Comparison of ENCODE assay signal across 1 cellular context in the genomic region with DNA sequence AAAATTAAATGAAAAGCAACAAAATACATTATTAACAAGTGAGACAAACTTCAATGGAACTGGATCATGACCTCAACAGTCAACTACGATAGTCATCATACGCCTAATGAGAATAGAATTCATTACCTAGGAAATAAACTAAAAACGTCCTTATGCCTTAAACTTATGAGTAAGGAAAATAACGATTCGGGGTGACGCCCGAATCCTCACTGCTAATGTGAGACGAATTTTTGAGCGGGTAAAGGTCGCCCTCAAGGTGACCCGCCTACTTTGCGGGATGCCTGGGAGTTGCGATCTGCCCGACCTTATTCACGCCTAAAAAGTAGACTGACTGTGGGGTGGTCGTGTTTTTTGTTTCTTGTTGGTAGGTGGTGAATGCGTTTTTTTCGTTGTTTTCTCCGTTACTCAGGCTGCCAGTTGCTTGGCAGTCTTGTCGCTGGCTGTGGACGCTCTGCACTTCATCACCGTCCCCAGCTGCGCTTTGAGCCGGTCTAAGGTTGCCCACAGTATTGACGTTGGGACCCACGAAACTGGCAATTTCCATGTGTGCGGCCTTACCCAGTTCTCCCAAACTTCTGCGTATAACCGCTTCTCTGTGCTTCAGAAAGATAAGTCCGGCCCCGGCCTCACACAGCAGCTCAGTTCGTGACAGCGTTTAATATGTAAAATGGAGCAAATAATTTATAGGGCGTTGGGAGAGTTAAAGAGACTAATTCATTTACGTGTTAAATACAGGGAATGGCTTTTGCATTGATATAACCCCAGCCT.
TF ChIP-seq lines count a peak whose summit lies in the region.

No MANE protein-coding gene starts in this region.

TF ChIP-seq in WTC11, 78 proteins besides CTCF, POLR2A, EP300 and RAD21 (continued from another document and continues in another):
- TF ChIP-seq, protein P1, sequence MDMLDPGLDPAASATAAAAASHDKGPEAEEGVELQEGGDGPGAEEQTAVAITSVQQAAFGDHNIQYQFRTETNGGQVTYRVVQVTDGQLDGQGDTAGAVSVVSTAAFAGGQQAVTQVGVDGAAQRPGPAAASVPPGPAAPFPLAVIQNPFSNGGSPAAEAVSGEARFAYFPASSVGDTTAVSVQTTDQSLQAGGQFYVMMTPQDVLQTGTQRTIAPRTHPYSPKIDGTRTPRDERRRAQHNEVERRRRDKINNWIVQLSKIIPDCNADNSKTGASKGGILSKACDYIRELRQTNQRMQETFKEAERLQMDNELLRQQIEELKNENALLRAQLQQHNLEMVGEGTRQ (CRISPR knock-in tag; IDR thresholded peaks at IDR 0.05) = 0 out of 2 replicates have a peak, but pooled peaks have one; percentile 48
- TF ChIP-seq, protein P2, sequence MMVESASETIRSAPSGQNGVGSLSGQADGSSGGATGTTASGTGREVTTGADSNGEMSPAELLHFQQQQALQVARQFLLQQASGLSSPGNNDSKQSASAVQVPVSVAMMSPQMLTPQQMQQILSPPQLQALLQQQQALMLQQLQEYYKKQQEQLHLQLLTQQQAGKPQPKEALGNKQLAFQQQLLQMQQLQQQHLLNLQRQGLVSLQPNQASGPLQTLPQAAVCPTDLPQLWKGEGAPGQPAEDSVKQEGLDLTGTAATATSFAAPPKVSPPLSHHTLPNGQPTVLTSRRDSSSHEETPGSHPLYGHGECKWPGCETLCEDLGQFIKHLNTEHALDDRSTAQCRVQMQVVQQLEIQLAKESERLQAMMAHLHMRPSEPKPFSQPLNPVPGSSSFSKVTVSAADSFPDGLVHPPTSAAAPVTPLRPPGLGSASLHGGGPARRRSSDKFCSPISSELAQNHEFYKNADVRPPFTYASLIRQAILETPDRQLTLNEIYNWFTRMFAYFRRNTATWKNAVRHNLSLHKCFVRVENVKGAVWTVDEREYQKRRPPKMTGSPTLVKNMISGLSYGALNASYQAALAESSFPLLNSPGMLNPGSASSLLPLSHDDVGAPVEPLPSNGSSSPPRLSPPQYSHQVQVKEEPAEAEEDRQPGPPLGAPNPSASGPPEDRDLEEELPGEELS (CRISPR knock-in tag; IDR thresholded peaks at IDR 0.05) = peak; percentile 66; the same call in 1 of the 2 replicates
- TF ChIP-seq ZNF317 (CRISPR knock-in tag; IDR thresholded peaks at IDR 0.05; ENCODE audit: borderline replicate concordance, low read depth) (no peak), SOX15 (CRISPR knock-in tag; IDR thresholded peaks at IDR 0.05) (peak; percentile 93), ZBTB21 (CRISPR knock-in tag; IDR thresholded peaks at IDR 0.05; ENCODE audit: borderline replicate concordance) (peak; percentile 85), HMGA2 (CRISPR knock-in tag; IDR thresholded peaks at IDR 0.05) (no peak), CBFB (CRISPR knock-in tag; IDR thresholded peaks at IDR 0.05; ENCODE audit: low read depth) (peak; percentile 43; the same call in 1 of the 2 replicates), EMX1 (CRISPR knock-in tag; IDR thresholded peaks at IDR 0.05) (peak; percentile 100), SMAD4 (CRISPR knock-in tag; IDR thresholded peaks at IDR 0.05) (peak; percentile 88), GTF2I (CRISPR knock-in tag; conservative IDR thresholded peaks at IDR 0.05) (no peak), ZNF138 (CRISPR knock-in tag; conservative IDR thresholded peaks at IDR 0.05) (peak; percentile 78; the same call in 1 of the 2 replicates), ZNF671 (CRISPR knock-in tag; IDR thresholded peaks at IDR 0.05) (peak; percentile 100), NR2C2 (CRISPR knock-in tag; IDR thresholded peaks at IDR 0.05) (peak; percentile 68; the same call in 1 of the 2 replicates), NFE2L1 (CRISPR knock-in tag; IDR thresholded peaks at IDR 0.05) (peak; percentile 96), NR3C1 (CRISPR knock-in tag; conservative IDR thresholded peaks at IDR 0.05; ENCODE audit: low read depth) (0 out of 2 replicates have a peak, but pooled peaks have one; percentile 10), TP53 (CRISPR knock-in tag; IDR thresholded peaks at IDR 0.05) (peak; percentile 94), TCF7 (CRISPR knock-in tag; IDR thresholded peaks at IDR 0.05; ENCODE audit: low read depth) (no peak), NFYB (CRISPR knock-in tag; conservative IDR thresholded peaks at IDR 0.05; ENCODE audit: low read depth) (no peak; the same call in 1 of the 2 replicates), FOXK1 (CRISPR knock-in tag; IDR thresholded peaks at IDR 0.05) (peak; percentile 94), ZNF219 (CRISPR knock-in tag; IDR thresholded peaks at IDR 0.05; ENCODE audit: borderline replicate concordance) (peak; percentile 87), KAT7 (CRISPR knock-in tag; IDR thresholded peaks at IDR 0.05; ENCODE audit: borderline replicate concordance) (peak; percentile 98), NR1H2 (CRISPR knock-in tag; IDR thresholded peaks at IDR 0.05) (peak; percentile 88), IRF2 (CRISPR knock-in tag; IDR thresholded peaks at IDR 0.05; ENCODE audit: borderline replicate concordance, low read depth) (no peak), ZNF416 (CRISPR knock-in tag; IDR thresholded peaks at IDR 0.05) (peak; percentile 99), ETV6 (CRISPR knock-in tag; IDR thresholded peaks at IDR 0.05) (peak; percentile 97), OVOL2 (CRISPR knock-in tag; IDR thresholded peaks at IDR 0.05; ENCODE audit: borderline replicate concordance) (peak; percentile 93; the same call in 1 of the 2 replicates), ZNF121 (CRISPR knock-in tag; IDR thresholded peaks at IDR 0.05) (peak; percentile 39; the same call in 1 of the 2 replicates), ELF4 (CRISPR knock-in tag; IDR thresholded peaks at IDR 0.05; ENCODE audit: low read depth) (no peak; the same call in 1 of the 2 replicates), CREB1 (CRISPR knock-in tag; IDR thresholded peaks at IDR 0.05) (peak; percentile 90; the same call in 1 of the 2 replicates), JAZF1 (CRISPR knock-in tag; IDR thresholded peaks at IDR 0.05) (peak; percentile 93), TEAD1 (CRISPR knock-in tag; IDR thresholded peaks at IDR 0.05) (peak; percentile 99)
- TF ChIP-seq, protein P3, sequence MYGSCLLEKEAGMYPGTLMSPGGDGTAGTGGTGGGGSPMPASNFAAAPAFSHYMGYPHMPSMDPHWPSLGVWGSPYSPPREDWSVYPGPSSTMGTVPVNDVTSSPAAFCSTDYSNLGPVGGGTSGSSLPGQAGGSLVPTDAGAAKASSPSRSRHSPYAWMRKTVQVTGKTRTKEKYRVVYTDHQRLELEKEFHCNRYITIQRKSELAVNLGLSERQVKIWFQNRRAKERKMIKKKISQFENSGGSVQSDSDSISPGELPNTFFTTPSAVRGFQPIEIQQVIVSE (CRISPR knock-in tag; IDR thresholded peaks at IDR 0.05; ENCODE audit: borderline replicate concordance) = peak; percentile 97
- TF ChIP-seq, protein P4, sequence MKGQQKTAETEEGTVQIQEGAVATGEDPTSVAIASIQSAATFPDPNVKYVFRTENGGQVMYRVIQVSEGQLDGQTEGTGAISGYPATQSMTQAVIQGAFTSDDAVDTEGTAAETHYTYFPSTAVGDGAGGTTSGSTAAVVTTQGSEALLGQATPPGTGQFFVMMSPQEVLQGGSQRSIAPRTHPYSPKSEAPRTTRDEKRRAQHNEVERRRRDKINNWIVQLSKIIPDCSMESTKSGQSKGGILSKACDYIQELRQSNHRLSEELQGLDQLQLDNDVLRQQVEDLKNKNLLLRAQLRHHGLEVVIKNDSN (CRISPR knock-in tag; IDR thresholded peaks at IDR 0.05) = peak; percentile 80
- TF ChIP-seq, protein P5, sequence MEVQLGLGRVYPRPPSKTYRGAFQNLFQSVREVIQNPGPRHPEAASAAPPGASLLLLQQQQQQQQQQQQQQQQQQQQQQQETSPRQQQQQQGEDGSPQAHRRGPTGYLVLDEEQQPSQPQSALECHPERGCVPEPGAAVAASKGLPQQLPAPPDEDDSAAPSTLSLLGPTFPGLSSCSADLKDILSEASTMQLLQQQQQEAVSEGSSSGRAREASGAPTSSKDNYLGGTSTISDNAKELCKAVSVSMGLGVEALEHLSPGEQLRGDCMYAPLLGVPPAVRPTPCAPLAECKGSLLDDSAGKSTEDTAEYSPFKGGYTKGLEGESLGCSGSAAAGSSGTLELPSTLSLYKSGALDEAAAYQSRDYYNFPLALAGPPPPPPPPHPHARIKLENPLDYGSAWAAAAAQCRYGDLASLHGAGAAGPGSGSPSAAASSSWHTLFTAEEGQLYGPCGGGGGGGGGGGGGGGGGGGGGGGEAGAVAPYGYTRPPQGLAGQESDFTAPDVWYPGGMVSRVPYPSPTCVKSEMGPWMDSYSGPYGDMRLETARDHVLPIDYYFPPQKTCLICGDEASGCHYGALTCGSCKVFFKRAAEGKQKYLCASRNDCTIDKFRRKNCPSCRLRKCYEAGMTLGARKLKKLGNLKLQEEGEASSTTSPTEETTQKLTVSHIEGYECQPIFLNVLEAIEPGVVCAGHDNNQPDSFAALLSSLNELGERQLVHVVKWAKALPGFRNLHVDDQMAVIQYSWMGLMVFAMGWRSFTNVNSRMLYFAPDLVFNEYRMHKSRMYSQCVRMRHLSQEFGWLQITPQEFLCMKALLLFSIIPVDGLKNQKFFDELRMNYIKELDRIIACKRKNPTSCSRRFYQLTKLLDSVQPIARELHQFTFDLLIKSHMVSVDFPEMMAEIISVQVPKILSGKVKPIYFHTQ (CRISPR knock-in tag; IDR thresholded peaks at IDR 0.05) = peak; percentile 99
- TF ChIP-seq, protein P6, sequence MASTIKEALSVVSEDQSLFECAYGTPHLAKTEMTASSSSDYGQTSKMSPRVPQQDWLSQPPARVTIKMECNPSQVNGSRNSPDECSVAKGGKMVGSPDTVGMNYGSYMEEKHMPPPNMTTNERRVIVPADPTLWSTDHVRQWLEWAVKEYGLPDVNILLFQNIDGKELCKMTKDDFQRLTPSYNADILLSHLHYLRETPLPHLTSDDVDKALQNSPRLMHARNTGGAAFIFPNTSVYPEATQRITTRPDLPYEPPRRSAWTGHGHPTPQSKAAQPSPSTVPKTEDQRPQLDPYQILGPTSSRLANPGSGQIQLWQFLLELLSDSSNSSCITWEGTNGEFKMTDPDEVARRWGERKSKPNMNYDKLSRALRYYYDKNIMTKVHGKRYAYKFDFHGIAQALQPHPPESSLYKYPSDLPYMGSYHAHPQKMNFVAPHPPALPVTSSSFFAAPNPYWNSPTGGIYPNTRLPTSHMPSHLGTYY (CRISPR knock-in tag; IDR thresholded peaks at IDR 0.05) = peak; percentile 99
- TF ChIP-seq, protein P7, sequence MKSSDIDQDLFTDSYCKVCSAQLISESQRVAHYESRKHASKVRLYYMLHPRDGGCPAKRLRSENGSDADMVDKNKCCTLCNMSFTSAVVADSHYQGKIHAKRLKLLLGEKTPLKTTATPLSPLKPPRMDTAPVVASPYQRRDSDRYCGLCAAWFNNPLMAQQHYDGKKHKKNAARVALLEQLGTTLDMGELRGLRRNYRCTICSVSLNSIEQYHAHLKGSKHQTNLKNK (CRISPR knock-in tag; IDR thresholded peaks at IDR 0.05) = peak; percentile 92
- TF ChIP-seq, protein P8, sequence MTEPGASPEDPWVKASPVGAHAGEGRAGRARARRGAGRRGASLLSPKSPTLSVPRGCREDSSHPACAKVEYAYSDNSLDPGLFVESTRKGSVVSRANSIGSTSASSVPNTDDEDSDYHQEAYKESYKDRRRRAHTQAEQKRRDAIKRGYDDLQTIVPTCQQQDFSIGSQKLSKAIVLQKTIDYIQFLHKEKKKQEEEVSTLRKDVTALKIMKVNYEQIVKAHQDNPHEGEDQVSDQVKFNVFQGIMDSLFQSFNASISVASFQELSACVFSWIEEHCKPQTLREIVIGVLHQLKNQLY (CRISPR knock-in tag; IDR thresholded peaks at IDR 0.05) = peak; percentile 96; the same call in 1 of the 2 replicates
- TF ChIP-seq, protein P9, sequence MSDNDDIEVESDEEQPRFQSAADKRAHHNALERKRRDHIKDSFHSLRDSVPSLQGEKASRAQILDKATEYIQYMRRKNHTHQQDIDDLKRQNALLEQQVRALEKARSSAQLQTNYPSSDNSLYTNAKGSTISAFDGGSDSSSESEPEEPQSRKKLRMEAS (CRISPR knock-in tag; IDR thresholded peaks at IDR 0.05) = peak; percentile 75; the same call in 1 of the 2 replicates
- TF ChIP-seq, protein P10, sequence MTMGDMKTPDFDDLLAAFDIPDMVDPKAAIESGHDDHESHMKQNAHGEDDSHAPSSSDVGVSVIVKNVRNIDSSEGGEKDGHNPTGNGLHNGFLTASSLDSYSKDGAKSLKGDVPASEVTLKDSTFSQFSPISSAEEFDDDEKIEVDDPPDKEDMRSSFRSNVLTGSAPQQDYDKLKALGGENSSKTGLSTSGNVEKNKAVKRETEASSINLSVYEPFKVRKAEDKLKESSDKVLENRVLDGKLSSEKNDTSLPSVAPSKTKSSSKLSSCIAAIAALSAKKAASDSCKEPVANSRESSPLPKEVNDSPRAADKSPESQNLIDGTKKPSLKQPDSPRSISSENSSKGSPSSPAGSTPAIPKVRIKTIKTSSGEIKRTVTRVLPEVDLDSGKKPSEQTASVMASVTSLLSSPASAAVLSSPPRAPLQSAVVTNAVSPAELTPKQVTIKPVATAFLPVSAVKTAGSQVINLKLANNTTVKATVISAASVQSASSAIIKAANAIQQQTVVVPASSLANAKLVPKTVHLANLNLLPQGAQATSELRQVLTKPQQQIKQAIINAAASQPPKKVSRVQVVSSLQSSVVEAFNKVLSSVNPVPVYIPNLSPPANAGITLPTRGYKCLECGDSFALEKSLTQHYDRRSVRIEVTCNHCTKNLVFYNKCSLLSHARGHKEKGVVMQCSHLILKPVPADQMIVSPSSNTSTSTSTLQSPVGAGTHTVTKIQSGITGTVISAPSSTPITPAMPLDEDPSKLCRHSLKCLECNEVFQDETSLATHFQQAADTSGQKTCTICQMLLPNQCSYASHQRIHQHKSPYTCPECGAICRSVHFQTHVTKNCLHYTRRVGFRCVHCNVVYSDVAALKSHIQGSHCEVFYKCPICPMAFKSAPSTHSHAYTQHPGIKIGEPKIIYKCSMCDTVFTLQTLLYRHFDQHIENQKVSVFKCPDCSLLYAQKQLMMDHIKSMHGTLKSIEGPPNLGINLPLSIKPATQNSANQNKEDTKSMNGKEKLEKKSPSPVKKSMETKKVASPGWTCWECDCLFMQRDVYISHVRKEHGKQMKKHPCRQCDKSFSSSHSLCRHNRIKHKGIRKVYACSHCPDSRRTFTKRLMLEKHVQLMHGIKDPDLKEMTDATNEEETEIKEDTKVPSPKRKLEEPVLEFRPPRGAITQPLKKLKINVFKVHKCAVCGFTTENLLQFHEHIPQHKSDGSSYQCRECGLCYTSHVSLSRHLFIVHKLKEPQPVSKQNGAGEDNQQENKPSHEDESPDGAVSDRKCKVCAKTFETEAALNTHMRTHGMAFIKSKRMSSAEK (CRISPR knock-in tag; IDR thresholded peaks at IDR 0.05; ENCODE audit: borderline replicate concordance) = peak; percentile 100
- TF ChIP-seq, protein P11, sequence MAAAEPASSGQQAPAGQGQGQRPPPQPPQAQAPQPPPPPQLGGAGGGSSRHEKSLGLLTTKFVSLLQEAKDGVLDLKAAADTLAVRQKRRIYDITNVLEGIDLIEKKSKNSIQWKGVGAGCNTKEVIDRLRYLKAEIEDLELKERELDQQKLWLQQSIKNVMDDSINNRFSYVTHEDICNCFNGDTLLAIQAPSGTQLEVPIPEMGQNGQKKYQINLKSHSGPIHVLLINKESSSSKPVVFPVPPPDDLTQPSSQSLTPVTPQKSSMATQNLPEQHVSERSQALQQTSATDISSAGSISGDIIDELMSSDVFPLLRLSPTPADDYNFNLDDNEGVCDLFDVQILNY (CRISPR knock-in tag; IDR thresholded peaks at IDR 0.05) = peak; percentile 65
- TF ChIP-seq, protein P12, sequence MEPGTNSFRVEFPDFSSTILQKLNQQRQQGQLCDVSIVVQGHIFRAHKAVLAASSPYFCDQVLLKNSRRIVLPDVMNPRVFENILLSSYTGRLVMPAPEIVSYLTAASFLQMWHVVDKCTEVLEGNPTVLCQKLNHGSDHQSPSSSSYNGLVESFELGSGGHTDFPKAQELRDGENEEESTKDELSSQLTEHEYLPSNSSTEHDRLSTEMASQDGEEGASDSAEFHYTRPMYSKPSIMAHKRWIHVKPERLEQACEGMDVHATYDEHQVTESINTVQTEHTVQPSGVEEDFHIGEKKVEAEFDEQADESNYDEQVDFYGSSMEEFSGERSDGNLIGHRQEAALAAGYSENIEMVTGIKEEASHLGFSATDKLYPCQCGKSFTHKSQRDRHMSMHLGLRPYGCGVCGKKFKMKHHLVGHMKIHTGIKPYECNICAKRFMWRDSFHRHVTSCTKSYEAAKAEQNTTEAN (CRISPR knock-in tag; IDR thresholded peaks at IDR 0.05) = peak; percentile 88; the same call in 1 of the 2 replicates
